ENCODE assay signal across 8 cellular contexts in genomic region chr19:1408300-1409203, GRCh38. TPM values are rescaled to one million over a fixed set of nuclear protein-coding genes. Genes with fewer than 3 reads are reported as not detected.
DNase-seq lines count a peak whose midpoint lies in the region; ATAC-seq, FAIRE-seq and TF ChIP-seq lines count a peak whose summit lies in the region.

No MANE protein-coding gene starts in this region.

- FAIRE-seq in keratinocyte (lab: Jason Lieb, UNC) = no peak

- TF ChIP-seq CTCF in AG04450 (IDR thresholded peaks at IDR 0.05; ENCODE audit: low read depth, low read length) (no peak), H9 (conservative IDR thresholded peaks at IDR 0.05) (no peak), brain (conservative IDR thresholded peaks at IDR 0.05) (no peak), keratinocyte (optimal IDR thresholded peaks at IDR 0.05 in 1 of 3, IDR thresholded peaks at IDR 0.05 in 1 of 3, conservative IDR thresholded peaks at IDR 0.05 in 1 of 3; ENCODE audit: extremely low read depth in 1 of 3, insufficient read depth in 2 of 3, low read length in 3 of 3) (no peak)

- no peak overlapping the region for H3T11ph ChIP-seq in H9 (ENCODE audit: low read length)

- POLR2A ChIA-PET in AG04450 (lab: Yijun Ruan, JAX) = interaction anchor here (0.7 to 0.9 kb wide), 2 partner anchors 10 to 133 kb away, joined by 3 read pairs; partner anchors contain the start of gene FAM174C

- H3K4me1 Mint-ChIP-seq in H9 (peaks cover 34 to 35% of the 10 kb centered on the region in 2 experiments), brain (peaks cover 50% of the 10 kb centered on the region)

- H2AK5ac ChIP-seq in H9 (ENCODE audit: insufficient read length, low read length) = no peak overlapping the region

- H3K79me2 ChIP-seq in H9 (ENCODE audit: insufficient read depth, low read length) = peaks cover 54% of the 10 kb centered on the region
- peaks cover 58% of the 10 kb centered on the region for H3K79me2 ChIP-seq in keratinocyte (ENCODE audit: control insufficient read depth, insufficient read depth, low read length)

- H2AFZ ChIP-seq in H9 (ENCODE audit: low read length) (no peak overlapping the region), keratinocyte (ENCODE audit: control insufficient read depth, low read length) (no peak overlapping the region)

- H3K27me3 ChIP-seq in AG04450 (ENCODE audit: control insufficient read depth, insufficient read depth, low read length) (no peaks in the 10 kb centered on the region), H9 (ENCODE audit: insufficient read depth, low read length) (no peaks in the 10 kb centered on the region), keratinocyte (ENCODE audit: control insufficient read depth, extremely low read depth, insufficient read depth, low read length) (no peaks in the 10 kb centered on the region)

- H3K36me3 ChIP-seq in keratinocyte (ENCODE audit: control insufficient read depth in 2 of 2, extremely low read depth in 1 of 2, insufficient read depth in 2 of 2, low read length in 2 of 2) = peaks cover 5 to 20% of the 10 kb centered on the region in 2 experiments

- H2BK12ac ChIP-seq in H9 (ENCODE audit: insufficient read length, low read depth, low read length) = no peak overlapping the region

- H3K4me2 ChIP-seq in H9 (ENCODE audit: insufficient read depth, insufficient read length, low read length) (peak overlapping the region; percentile 85), keratinocyte (ENCODE audit: control insufficient read depth, extremely low read depth, insufficient read depth, low read depth, low read length) (peak overlapping the region; percentile 88)

- peak overlapping the region; percentile 88 for H3K14ac ChIP-seq in H9 (ENCODE audit: insufficient read depth, low read length)

- peak overlapping the region; percentile 75 for H3K4me3 ChIP-seq in AG04450 (ENCODE audit: low read depth, low read length)
- H3K4me3 ChIP-seq in keratinocyte (ENCODE audit: control insufficient read depth in 2 of 3, extremely low read depth in 1 of 3, insufficient read depth in 2 of 3, low read depth in 1 of 3, low read length in 3 of 3) = peak overlapping the region; percentile 75 to 79 (median 77)

- H3K18ac ChIP-seq in H9 (ENCODE audit: insufficient read length, low read depth, low read length) = no peak overlapping the region

- H3K23ac ChIP-seq in H9 (ENCODE audit: insufficient read length, low read depth, low read length) = no peak overlapping the region

- H4K5ac ChIP-seq in H9 (ENCODE audit: insufficient read length, low read depth, low read length) = no peak overlapping the region

- no peak overlapping the region; the same call in 1 of the 2 replicates for H3K4ac ChIP-seq in H9 (ENCODE audit: low read depth, low read length)

- H3K27ac Mint-ChIP-seq in H9 (peak overlapping the region; percentile 93 to 99 (median 93)), brain (peak overlapping the region; percentile 95 to 98 (median 95))

- no peak overlapping the region for H4K91ac ChIP-seq in H9 (ENCODE audit: insufficient read length, low read depth, low read length)

- H3K27me3 Mint-ChIP-seq in H9 (ENCODE audit: low read depth) (peaks cover 2% of the 10 kb centered on the region; the same call in 1 of the 2 replicates), brain (peaks cover 4% of the 10 kb centered on the region)

- H3K4me3 Mint-ChIP-seq in H9 = peak overlapping the region; percentile 92 to 98
- peak overlapping the region; percentile 94 to 97 (median 96) for H3K4me3 Mint-ChIP-seq in brain

- ATAC-seq in HG03354 (IDR thresholded peaks at IDR 0.05; ENCODE audit: poor library complexity, severe bottlenecking, unreplicated experiment) (no peak), GM21423 (IDR thresholded peaks at IDR 0.05; ENCODE audit: unreplicated experiment) (no peak)

- H2BK120ac ChIP-seq in H9 (ENCODE audit: low read depth, low read length, poor library complexity, severe bottlenecking) = no peak overlapping the region

- dilution Hi-C loops in keratinocyte (cut with MboI; ENCODE audit: extremely low pct_ligation_motif_present, low sequenced_read_pairs) = no loop called here

- no peak overlapping the region for H2BK20ac ChIP-seq in H9 (ENCODE audit: low read depth, low read length, poor library complexity, severe bottlenecking)

- H4K20me1 ChIP-seq in H9 (ENCODE audit: control insufficient read depth, insufficient read depth, insufficient read length) (no peaks in the 10 kb centered on the region), keratinocyte (ENCODE audit: control insufficient read depth, extremely low read depth, insufficient read depth, low read length) (peaks cover 47% of the 10 kb centered on the region)

- CTCF ChIA-PET in AG04450 (lab: Charles Lee) = no interaction called here

- H3K27ac ChIP-seq in AG04450 (ENCODE audit: low read depth, low read length) (peak overlapping the region; percentile 78), H9 (ENCODE audit: insufficient read length, low read depth, low read length) (no peak overlapping the region), keratinocyte (ENCODE audit: control insufficient read depth, insufficient read depth, low read length) (peak overlapping the region; percentile 86)

- DNase-seq in AG04450 (ENCODE audit: low read depth, low spot score) (no peak), H9 (no peak), T-helper 22 cell (ENCODE audit: low read depth) (peak; percentile 37), keratinocyte (ENCODE audit: low read depth, low spot score) (no peak)
- DNase-seq in stimulated activated CD4-positive, alpha-beta T cell treated with anti-CD3 and anti-CD28 coated beads, Interleukin-2, amount 100 ng/mL, for 24 hours = peak; percentile 62 to 63

- no peak overlapping the region for H3K56ac ChIP-seq in H9 (ENCODE audit: insufficient read length, low read depth, low read length)

- H2BK5ac ChIP-seq in H9 (ENCODE audit: insufficient read length, low read length) = no peak overlapping the region

- H3K4me1 ChIP-seq in H9 (ENCODE audit: insufficient read depth, low read length) (no peaks in the 10 kb centered on the region; the same call in 1 of the 2 replicates), keratinocyte (ENCODE audit: control insufficient read depth, extremely low read depth, insufficient read depth, low read length) (peaks cover 37% of the 10 kb centered on the region)

- H3K9me1 ChIP-seq in keratinocyte (ENCODE audit: control insufficient read depth, extremely low read depth, insufficient read depth, low read length) = peaks cover 2% of the 10 kb centered on the region

- peak overlapping the region; percentile 64 for H3K9ac ChIP-seq in H9 (ENCODE audit: extremely low read depth, insufficient read length, low read length)
- H3K9ac ChIP-seq in keratinocyte (ENCODE audit: control insufficient read depth, extremely low read depth, insufficient read depth, low read length) = peak overlapping the region; percentile 95

- H3K36me3 Mint-ChIP-seq in H9 (ENCODE audit: insufficient read depth in 1 of 3, low read depth in 3 of 3) (peaks cover 16 to 33% (median 32%) of the 10 kb centered on the region in 3 experiments), brain (peaks cover 16% of the 10 kb centered on the region)

- H3K9me3 Mint-ChIP-seq in H9 = no peaks in the 10 kb centered on the region
- peaks cover 0 to 4% (median 0%) of the 10 kb centered on the region in 5 experiments for H3K9me3 Mint-ChIP-seq in brain

- H3K9me3 ChIP-seq in AG04450 (ENCODE audit: control insufficient read depth, insufficient read depth, low read length) (peaks cover 3% of the 10 kb centered on the region; the same call in 1 of the 2 replicates), H9 (ENCODE audit: control insufficient read depth, low read depth, low read length) (no peaks in the 10 kb centered on the region), keratinocyte (ENCODE audit: control insufficient read depth, low read depth, low read length) (no peaks in the 10 kb centered on the region)

- H3K79me1 ChIP-seq in H9 (ENCODE audit: insufficient read depth, low read depth, low read length, poor library complexity, severe bottlenecking) = no peaks in the 10 kb centered on the region

- H4K8ac ChIP-seq in H9 (replicated peaks; ENCODE audit: insufficient read length, low read depth, low read length) = no peak overlapping the region

- H3K23me2 ChIP-seq in H9 (ENCODE audit: insufficient read length, low read depth, low read length, poor library complexity, severe bottlenecking) = peaks cover 6% of the 10 kb centered on the region

- WGBS in H9 (ENCODE audit: extremely low coverage, insufficient read length, low lambda C conversion rate) = no CpG with 5 or more reads among the region's 69 CpGs

- H2BK15ac ChIP-seq in H9 (ENCODE audit: low read depth, low read length) = no peak overlapping the region

RNA-seq across cellular contexts. Expression of gene DAZAP1, which starts 1.2 kb away (rescaled TPM):
- polyA plus RNA-seq in AG04450 (2011; rRNA removed) (45.8 and 52.8 TPM in 2 replicates), brain (ENCODE audit: insufficient read depth, low read depth, low replicate concordance) (81.4 TPM), keratinocyte (56.4 to 99.2 TPM (median 71.6 TPM) in 3 replicates)
- polyA minus RNA-seq in AG04450 (2011; rRNA and poly(A)+ RNA removed) = 33.6 and 42.3 TPM in 2 replicates
- total RNA-seq in H9 (2021) = 255 and 265 TPM in 2 replicates
- polyA plus RNA-seq in keratinocyte (2011; ENCODE audit: low read depth) = 75.7 TPM
- polyA plus RNA-seq in keratinocyte (2011; cell fraction: cytosol; rRNA removed) = 33.6 and 50.2 TPM in 2 replicates
- polyA plus RNA-seq in keratinocyte (2011; cell fraction: nucleus; rRNA removed) = 72.0 and 80.3 TPM in 2 replicates
- polyA plus RNA-seq in keratinocyte (2012; ENCODE audit: low replicate concordance) = 35.2 and 91.1 TPM in 2 replicates
- polyA minus RNA-seq in keratinocyte = 24.9 to 70.2 TPM (median 27.3 TPM) in 3 replicates
- polyA minus RNA-seq in keratinocyte (2011; cell fraction: cytosol; rRNA and poly(A)+ RNA removed) = 40.5 TPM
- 20.7 and 38.5 TPM in 2 replicates for polyA minus RNA-seq in keratinocyte (2011; cell fraction: nucleus; rRNA and poly(A)+ RNA removed)

RNA-seq across cellular contexts. Expression of gene GAMT, which starts 7.2 kb away (rescaled TPM):
- polyA plus RNA-seq in AG04450 (2011; rRNA removed) = 26.9 and 39.8 TPM in 2 replicates
- 26.7 and 36.1 TPM in 2 replicates for polyA minus RNA-seq in AG04450 (2011; rRNA and poly(A)+ RNA removed)
- 26.6 and 27.4 TPM in 2 replicates for total RNA-seq in H9 (2021)
- 146 TPM for polyA plus RNA-seq in brain (ENCODE audit: insufficient read depth, low read depth, low replicate concordance)
- polyA plus RNA-seq in keratinocyte = 5.7 to 15.6 TPM (median 7.6 TPM) in 3 replicates
- 2.3 TPM for polyA plus RNA-seq in keratinocyte (2011; ENCODE audit: low read depth)
- polyA plus RNA-seq in keratinocyte (2011; cell fraction: cytosol; rRNA removed) = 5.4 and 11.0 TPM in 2 replicates
- 2.8 and 4.4 TPM in 2 replicates for polyA plus RNA-seq in keratinocyte (2011; cell fraction: nucleus; rRNA removed)
- polyA plus RNA-seq in keratinocyte (2012; ENCODE audit: low replicate concordance) = 7.6 and 8.1 TPM in 2 replicates
- 3.4 to 8.3 TPM (median 7.1 TPM) in 3 replicates for polyA minus RNA-seq in keratinocyte
- 12.1 TPM for polyA minus RNA-seq in keratinocyte (2011; cell fraction: cytosol; rRNA and poly(A)+ RNA removed)
- 1.3 and 1.5 TPM in 2 replicates for polyA minus RNA-seq in keratinocyte (2011; cell fraction: nucleus; rRNA and poly(A)+ RNA removed)

RNA-seq across cellular contexts. Expression of gene NDUFS7, which starts 24.8 kb away (rescaled TPM):
- polyA plus RNA-seq in AG04450 (2011; rRNA removed) = 26.1 and 45.5 TPM in 2 replicates
- 12.4 and 13.2 TPM in 2 replicates for polyA minus RNA-seq in AG04450 (2011; rRNA and poly(A)+ RNA removed)
- 83.7 and 83.9 TPM in 2 replicates for total RNA-seq in H9 (2021)
- polyA plus RNA-seq in brain (ENCODE audit: insufficient read depth, low read depth, low replicate concordance) = 275 TPM
- 23.2 to 52.1 TPM (median 41.3 TPM) in 3 replicates for polyA plus RNA-seq in keratinocyte
- polyA plus RNA-seq in keratinocyte (2011; ENCODE audit: low read depth) = 11.3 TPM
- 24.0 and 90.4 TPM in 2 replicates for polyA plus RNA-seq in keratinocyte (2011; cell fraction: cytosol; rRNA removed)
- 28.1 and 45.9 TPM in 2 replicates for polyA plus RNA-seq in keratinocyte (2011; cell fraction: nucleus; rRNA removed)
- polyA plus RNA-seq in keratinocyte (2012; ENCODE audit: low replicate concordance) = 53.3 and 67.2 TPM in 2 replicates
- polyA minus RNA-seq in keratinocyte = 23.6 to 24.5 TPM (median 24.1 TPM) in 3 replicates
- 179 TPM for polyA minus RNA-seq in keratinocyte (2011; cell fraction: cytosol; rRNA and poly(A)+ RNA removed)
- 21.3 and 24.1 TPM in 2 replicates for polyA minus RNA-seq in keratinocyte (2011; cell fraction: nucleus; rRNA and poly(A)+ RNA removed)

RNA-seq across cellular contexts. Expression of gene RPS15, which starts 29.6 kb away (rescaled TPM):
- 596 and 980 TPM in 2 replicates for polyA plus RNA-seq in AG04450 (2011; rRNA removed)
- polyA minus RNA-seq in AG04450 (2011; rRNA and poly(A)+ RNA removed) = 440 and 566 TPM in 2 replicates
- total RNA-seq in H9 (2021) = 1,628 and 1,677 TPM in 2 replicates
- 3,425 TPM for polyA plus RNA-seq in brain (ENCODE audit: insufficient read depth, low read depth, low replicate concordance)
- 795 to 1,391 TPM (median 803 TPM) in 3 replicates for polyA plus RNA-seq in keratinocyte
- polyA plus RNA-seq in keratinocyte (2011; ENCODE audit: low read depth) = 362 TPM
- 749 and 1,693 TPM in 2 replicates for polyA plus RNA-seq in keratinocyte (2011; cell fraction: cytosol; rRNA removed)
- polyA plus RNA-seq in keratinocyte (2011; cell fraction: nucleus; rRNA removed) = 422 and 446 TPM in 2 replicates
- 1,800 and 1,869 TPM in 2 replicates for polyA plus RNA-seq in keratinocyte (2012; ENCODE audit: low replicate concordance)
- 373 to 635 TPM (median 449 TPM) in 3 replicates for polyA minus RNA-seq in keratinocyte
- polyA minus RNA-seq in keratinocyte (2011; cell fraction: cytosol; rRNA and poly(A)+ RNA removed) = 1,642 TPM
- 171 and 204 TPM in 2 replicates for polyA minus RNA-seq in keratinocyte (2011; cell fraction: nucleus; rRNA and poly(A)+ RNA removed)

RNA-seq across cellular contexts. Expression of gene APC2, which starts 41.4 kb away (rescaled TPM):
- polyA plus RNA-seq in AG04450 (2011; rRNA removed) = 0.09 and 0.17 TPM in 2 replicates
- polyA minus RNA-seq in AG04450 (2011; rRNA and poly(A)+ RNA removed) = 0.30 and 0.41 TPM in 2 replicates
- 0.68 and 2.0 TPM in 2 replicates for total RNA-seq in H9 (2021)
- 69.7 TPM for polyA plus RNA-seq in brain (ENCODE audit: insufficient read depth, low read depth, low replicate concordance)
- polyA plus RNA-seq in keratinocyte = 0.01 to 0.05 TPM (median 0.01 TPM) in 3 replicates
- not detected for polyA plus RNA-seq in keratinocyte (2011; ENCODE audit: low read depth)
- 0.01 and 0.03 TPM in 2 replicates for polyA plus RNA-seq in keratinocyte (2011; cell fraction: cytosol; rRNA removed)
- 0.08 and 0.11 TPM in 2 replicates for polyA plus RNA-seq in keratinocyte (2011; cell fraction: nucleus; rRNA removed)
- 0.16 and 0.20 TPM in 2 replicates for polyA plus RNA-seq in keratinocyte (2012; ENCODE audit: low replicate concordance)
- 0.03 to 0.13 TPM in 2 of 3 replicates, not detected in the other for polyA minus RNA-seq in keratinocyte
- polyA minus RNA-seq in keratinocyte (2011; cell fraction: cytosol; rRNA and poly(A)+ RNA removed) = not detected
- 0.21 and 0.54 TPM in 2 replicates for polyA minus RNA-seq in keratinocyte (2011; cell fraction: nucleus; rRNA and poly(A)+ RNA removed)

Comparison
In these comparisons a context has a peak if more than half of its experiments do, and no peak if none do; other contexts are left out.
1. DNase-seq: peak in T-helper 22 cell (single experiment) and stimulated activated CD4-positive, alpha-beta T cell treated with anti-CD3 and anti-CD28 coated beads, Interleukin-2, amount 100 ng/mL, for 24 hours (2 of 2); none in AG04450 (single experiment), H9 (single experiment) and keratinocyte (single experiment).